ENCODE assay signal across 26 cellular contexts in the genomic region with DNA sequence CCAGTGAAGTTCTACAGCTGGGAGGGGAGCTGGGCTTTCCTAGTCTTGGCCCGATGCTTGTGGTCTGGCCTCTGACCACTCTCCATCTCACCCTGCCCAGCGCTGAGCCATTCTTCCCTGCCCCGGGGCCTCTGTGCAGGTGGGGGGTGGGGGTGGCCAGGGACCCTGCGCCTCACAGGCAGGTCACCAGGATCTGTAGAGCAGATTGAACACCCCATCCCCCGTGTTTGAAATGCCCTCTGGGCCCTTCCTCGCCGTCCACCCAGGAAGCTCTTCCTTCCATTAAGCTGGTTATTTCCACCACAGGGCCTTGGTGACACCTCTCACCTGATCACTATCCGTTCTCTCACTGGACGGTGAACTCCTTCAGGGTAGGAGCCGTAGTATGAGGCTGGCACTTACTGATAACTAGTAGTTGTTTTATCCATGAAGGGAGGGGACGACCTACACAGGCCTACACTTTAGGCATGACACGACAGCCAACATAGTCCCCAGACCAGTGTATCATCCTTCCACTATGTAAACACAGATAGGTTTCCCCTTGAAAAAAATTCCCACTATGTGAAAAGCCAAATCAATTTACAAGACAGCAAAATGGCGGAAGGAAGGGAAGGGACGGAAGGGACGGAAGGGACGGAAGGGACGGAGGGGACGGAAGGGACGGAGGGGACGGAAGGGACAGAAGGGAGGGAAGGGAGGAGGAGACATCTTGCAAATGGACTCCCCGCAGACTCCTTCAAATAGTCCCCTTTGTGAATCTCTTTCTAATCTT.
"Had no signal": no experiment of that assay in that cellular context is flagged by ENCODE, and none has a peak within 500 bp of the region (broad histone marks: within the 10 kb centered on the region; RNA-seq: fewer than 3 reads in every experiment).

No MANE protein-coding gene starts in this region.

- ATAC-seq: left colon, upper lobe of right lung had no signal

- H3K27ac Mint-ChIP-seq: activated CD4-positive, alpha-beta memory T cell treated with anti-CD3 and anti-CD28 coated beads for 36 hours; activated naive CD4-positive, alpha-beta T cell treated with anti-CD3 and anti-CD28 coated beads, Interleukin-2, amount 10 ng/mL, durations not matched to agents 7 days and 5 days; activated T-helper 1 cell treated with anti-CD3 and anti-CD28 coated beads, Interleukin-12 subunit alpha, Interleukin-12 subunit beta, Interleukin-2, Interleukin-4 antibody, amounts not matched to agents 30 ng/mL and 10 ng/mL and 1 ng/mL, durations not matched to agents 14 hours and 24 hours and 36 hours; mesothelial cell of epicardium; nephron progenitor cell; T-helper 1 cell treated with Interleukin-12 subunit alpha and Interleukin-12 subunit beta and Interleukin-4 antibody, amounts not matched to agents 30 μg/mL and 1 μg/mL, for 36 hours had no signal

- H3K4me1 ChIP-seq: prostate gland, tibial artery, upper lobe of right lung had no signal

- H3K27me3 ChIP-seq: brain microvascular endothelial cell, hepatocyte, ovary, spleen, suprapubic skin, tibial artery, upper lobe of right lung had no signal

- H3K27ac ChIP-seq: brain microvascular endothelial cell, hepatocyte, ovary, prostate gland, spleen, suprapubic skin, tibial artery, upper lobe of right lung, VCaP had no signal

- H3K4me1 Mint-ChIP-seq: activated naive CD4-positive, alpha-beta T cell treated with anti-CD3 and anti-CD28 coated beads, Interleukin-2, amount 10 ng/mL, durations not matched to agents 7 days and 5 days had no signal

- H3K4me3 Mint-ChIP-seq: activated CD4-positive, alpha-beta memory T cell treated with anti-CD3 and anti-CD28 coated beads for 36 hours; activated naive CD4-positive, alpha-beta T cell treated with anti-CD3 and anti-CD28 coated beads, Interleukin-2, amount 10 ng/mL, durations not matched to agents 7 days and 5 days; activated T-helper 1 cell treated with anti-CD3 and anti-CD28 coated beads, Interleukin-12 subunit alpha, Interleukin-12 subunit beta, Interleukin-2, Interleukin-4 antibody, amounts not matched to agents 30 ng/mL and 10 ng/mL and 1 ng/mL, durations not matched to agents 14 hours and 24 hours and 36 hours; mesothelial cell of epicardium; naive B cell; nephron progenitor cell; T-helper 1 cell treated with Interleukin-12 subunit alpha and Interleukin-12 subunit beta and Interleukin-4 antibody, amounts not matched to agents 30 μg/mL and 1 μg/mL, for 36 hours had no signal

- H3K36me3 Mint-ChIP-seq: activated CD4-positive, alpha-beta memory T cell treated with anti-CD3 and anti-CD28 coated beads for 36 hours; activated naive CD4-positive, alpha-beta T cell treated with anti-CD3 and anti-CD28 coated beads, Interleukin-2, amount 10 ng/mL, durations not matched to agents 7 days and 5 days; mesothelial cell of epicardium; naive B cell had no signal

- H3K9me3 ChIP-seq: ovary, prostate gland, suprapubic skin, tibial artery, upper lobe of right lung had no signal

- H3K27me3 Mint-ChIP-seq: activated CD4-positive, alpha-beta memory T cell treated with anti-CD3 and anti-CD28 coated beads for 36 hours had no signal

- H3K4me3 ChIP-seq: hepatocyte, ovary, prostate gland, spleen, suprapubic skin, tibial artery, upper lobe of right lung had no signal

- H3K36me3 ChIP-seq: brain microvascular endothelial cell, ovary, prostate gland, spleen, suprapubic skin, tibial artery, upper lobe of right lung had no signal

- DNase-seq: activated CD4-positive, alpha-beta memory T cell treated with anti-CD3 and anti-CD28 coated beads for 36 hours; activated CD4-positive, alpha-beta T cell treated with anti-CD3 and anti-CD28 coated beads for 4 hours; activated CD8-positive, alpha-beta memory T cell treated with anti-CD3 and anti-CD28 coated beads, Interleukin-2, amount 50 U/mL, for 4 hours; activated effector memory CD4-positive, alpha-beta T cell treated with anti-CD3 and anti-CD28 coated beads, Interleukin-2, amount 50 U/mL, for 16 hours; activated naive CD4-positive, alpha-beta T cell treated with anti-CD3 and anti-CD28 coated beads, Interleukin-2, amount 10 ng/mL, durations not matched to agents 7 days and 5 days; activated T-cell treated with anti-CD3 and anti-CD28 coated beads, Interleukin-2, amount 50 U/mL, for 1 hour; amniotic stem cell; brain microvascular endothelial cell; left colon; naive B cell; nephron progenitor cell; retina; spleen; stimulated activated naive CD4-positive, alpha-beta T cell treated with Interleukin-2 at 50 U/mL for 16 hours; SW 1271; T-helper 9 cell; upper lobe of right lung had no signal
